In genomic region chr21:44011123-44011773, GRCh38 we compare ENCODE assay signal across 8 cellular contexts. TPM values are rescaled to one million over a fixed set of nuclear protein-coding genes. Genes with fewer than 3 reads are reported as not detected.
A peak's percentile ranks its signal among the peaks of the same experiment; 100 is the strongest.
DNase-seq lines count a peak whose midpoint lies in the region; ATAC-seq and TF ChIP-seq lines count a peak whose summit lies in the region.

No MANE protein-coding gene starts in this region.

- H3K4me3 ChIP-seq in cardiac muscle cell, result peak overlapping the region; percentile 95
- peak overlapping the region; percentile 93 to 98 (median 95) for H3K4me3 ChIP-seq in breast epithelium
- H3K4me3 ChIP-seq in mesendoderm (ENCODE audit: low read length), result peak overlapping the region; percentile 78
- peak overlapping the region; percentile 88 to 96 for H3K4me3 ChIP-seq in vagina

- TF ChIP-seq POLR2A in breast epithelium (IDR thresholded peaks at IDR 0.05) (no peak), vagina (IDR thresholded peaks at IDR 0.05) (no peak)

- H3K23ac ChIP-seq in mesendoderm (ENCODE audit: low read length), result no peak overlapping the region

- H3K4ac ChIP-seq in mesendoderm (ENCODE audit: low read depth, low read length), result peak overlapping the region; percentile 95

- peaks cover 32% of the 10 kb centered on the region for H3K79me2 ChIP-seq in mesendoderm (ENCODE audit: control insufficient read depth, insufficient read depth, low read length)

- H3K18ac ChIP-seq in mesendoderm (ENCODE audit: low read length), result peak overlapping the region; percentile 99

- intact Hi-C loops in cardiac septum (cut with DNase I) (loop anchor here (10.0 kb wide), 1 partner anchor 294 kb away; the partner anchor contains the start of gene PFKL), breast epithelium (cut with DNase I; ENCODE audit: low total_unique reads) (no loop called here), vagina (cut with DNase I) (no loop called here)

- H4K8ac ChIP-seq in mesendoderm (ENCODE audit: low read depth, low read length), result peak overlapping the region; percentile 41

- H3K36me3 ChIP-seq in cardiac muscle cell (no peaks in the 10 kb centered on the region), breast epithelium (no peaks in the 10 kb centered on the region), mesendoderm (ENCODE audit: control insufficient read depth, insufficient read depth, low read length) (no peaks in the 10 kb centered on the region), vagina (no peaks in the 10 kb centered on the region)

- peak overlapping the region; percentile 69 for H3K4me2 ChIP-seq in mesendoderm (ENCODE audit: low read length)

- DNase-seq in cardiac muscle cell (ENCODE audit: low read depth in 1 of 2, low spot score in 1 of 2) (no peak), cardiac septum (ENCODE audit: low spot score) (no peak), breast epithelium (ENCODE audit: low spot score in 2 of 2) (no peak), mesendoderm (peak; percentile 51), vagina (ENCODE audit: extremely low spot score in 2 of 2) (no peak)

- peak overlapping the region; percentile 95 for H3K27ac ChIP-seq in cardiac muscle cell
- peak overlapping the region; percentile 95 to 97 for H3K27ac ChIP-seq in breast epithelium
- peak overlapping the region; percentile 95 for H3K27ac ChIP-seq in mesendoderm (ENCODE audit: low read depth, low read length)
- H3K27ac ChIP-seq in vagina, result peak overlapping the region; percentile 92

- peak overlapping the region; percentile 96 for H3K56ac ChIP-seq in mesendoderm (ENCODE audit: low read length)

- H3K4me1 ChIP-seq in cardiac muscle cell (ENCODE audit: low read depth) (no peaks in the 10 kb centered on the region), breast epithelium (peaks cover 0 to 20% of the 10 kb centered on the region in 2 donors), mesendoderm (ENCODE audit: control insufficient read depth, low read depth, low read length) (peaks cover 7% of the 10 kb centered on the region), vagina (peaks cover 50% of the 10 kb centered on the region)

- H2BK15ac ChIP-seq in mesendoderm (replicated peaks; ENCODE audit: low read depth), result no peak overlapping the region

- H3K9ac ChIP-seq in mesendoderm (ENCODE audit: low read length), result peak overlapping the region; percentile 92

- H3K27me3 ChIP-seq in cardiac muscle cell, result no peaks in the 10 kb centered on the region
- H3K27me3 ChIP-seq in breast epithelium, result no peaks in the 10 kb centered on the region
- no peaks in the 10 kb centered on the region for H3K27me3 ChIP-seq in mesendoderm (ENCODE audit: insufficient read depth, low read length, poor library complexity)
- H3K27me3 ChIP-seq in vagina, result no peaks in the 10 kb centered on the region

- no CpG with 5 or more reads among the region's 20 CpGs for WGBS in mesendoderm (ENCODE audit: extremely low coverage, insufficient coverage, low lambda C conversion rate)

- TF ChIP-seq CTCF in cardiac muscle cell (IDR thresholded peaks at IDR 0.05; ENCODE audit: low read depth, low read length) (no peak), breast epithelium (IDR thresholded peaks at IDR 0.05) (no peak), vagina (IDR thresholded peaks at IDR 0.05) (no peak)

- H4K5ac ChIP-seq in mesendoderm (ENCODE audit: low read length), result no peak overlapping the region

- H3K79me1 ChIP-seq in mesendoderm (ENCODE audit: low read length), result peaks cover 6% of the 10 kb centered on the region

- no peak overlapping the region for H2AK5ac ChIP-seq in mesendoderm (ENCODE audit: low read length)

- ATAC-seq in HG02870 (IDR thresholded peaks at IDR 0.05; ENCODE audit: unreplicated experiment) (no peak), GM21526 (IDR thresholded peaks at IDR 0.05; ENCODE audit: low FRiP score, unreplicated experiment) (no peak), HG03378 (IDR thresholded peaks at IDR 0.05; ENCODE audit: unreplicated experiment) (no peak)

- H3K9me3 ChIP-seq in cardiac muscle cell (ENCODE audit: low read depth) (no peaks in the 10 kb centered on the region), breast epithelium (no peaks in the 10 kb centered on the region), vagina (no peaks in the 10 kb centered on the region)

- peak overlapping the region; percentile 4 for H2BK120ac ChIP-seq in mesendoderm (ENCODE audit: low read depth, low read length)

- no peak overlapping the region for H2BK5ac ChIP-seq in mesendoderm (ENCODE audit: low read length)

RNA-seq across cellular contexts. Expression of gene TRAPPC10, which starts 0.9 kb away (rescaled TPM):
- total RNA-seq in cardiac muscle cell (12.6 and 14.5 TPM in 2 replicates), cardiac septum (22.2 TPM), breast epithelium (10 to 100 TPM; 27.4 to 35.0 (median 31.1) TPM), vagina (22.6 TPM)
- 6.5 and 7.9 TPM in 2 replicates for polyA plus RNA-seq in cardiac muscle cell
- polyA plus RNA-seq in mesendoderm (2013, experiment 1 of 2), result 21.4 TPM
- 19.9 TPM for polyA plus RNA-seq in mesendoderm (2013, experiment 2 of 2)
